In the genomic region with DNA sequence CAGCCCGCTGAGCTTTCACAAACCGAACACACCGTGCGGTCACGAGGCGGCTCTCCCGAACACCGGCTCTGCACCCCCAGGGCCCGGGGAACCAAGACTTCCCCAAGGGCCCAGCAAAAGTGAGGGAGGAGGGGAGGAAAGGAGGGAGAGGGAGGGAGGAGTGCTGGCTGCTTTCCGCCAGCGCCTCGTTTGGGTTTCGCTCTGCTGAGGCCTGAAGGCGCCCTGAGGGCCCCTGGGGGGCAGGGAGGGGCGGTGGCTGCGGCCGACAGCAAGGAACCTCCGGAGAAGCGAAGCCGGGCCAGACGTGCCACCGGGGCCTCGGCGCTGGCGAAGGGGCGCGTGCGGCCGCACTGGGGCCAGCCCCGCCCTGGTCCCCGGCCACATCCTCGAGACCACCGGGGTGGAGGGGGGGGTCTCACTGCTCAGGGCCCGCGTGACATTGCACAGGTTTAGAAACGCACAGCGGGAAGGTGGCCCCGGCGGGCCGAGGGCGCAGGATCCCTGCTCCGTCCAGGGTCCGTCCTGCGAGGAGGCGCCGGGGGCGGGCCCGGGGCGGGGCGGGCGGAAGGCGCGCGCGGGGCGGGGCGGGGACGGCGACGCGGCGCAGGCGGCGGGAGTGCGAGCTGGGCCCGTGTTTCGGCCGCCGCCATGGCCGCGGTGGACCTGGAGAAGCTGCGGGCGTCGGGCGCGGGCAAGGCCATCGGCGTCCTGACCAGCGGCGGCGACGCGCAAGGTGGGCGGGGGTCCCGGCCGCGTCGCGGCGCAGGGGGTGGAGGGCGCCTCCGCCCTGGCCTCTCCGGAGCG, we compare ENCODE assay signal across 8 cellular contexts. TPM values are rescaled to one million over a fixed set of nuclear protein-coding genes. Genes with fewer than 3 reads are reported as not detected.
DNase-seq lines count a peak whose midpoint lies in the region; ATAC-seq and TF ChIP-seq lines count a peak whose summit lies in the region.

A gene (plus strand): TSS at position 596 of the 804 bp plus-strand sequence. CDS start 53 bp downstream, at position 649.

- peaks cover 73% of the 10 kb centered on the region for H3K4me1 ChIP-seq in CD4-positive, CD25-positive, alpha-beta regulatory T cell (ENCODE audit: control insufficient read depth, insufficient read depth, low read length, poor library complexity, severe bottlenecking)
- H3K4me1 ChIP-seq in SJCRH30: peaks cover 6% of the 10 kb centered on the region; the same call in 1 of the 2 replicates
- H3K4me1 ChIP-seq in neural progenitor cell: peaks cover 23% of the 10 kb centered on the region

- ATAC-seq in CD4-positive, CD25-positive, alpha-beta regulatory T cell (ENCODE audit: low read depth in 2 of 2): peak; percentile 62 to 64
- ATAC-seq in GM19372 (IDR thresholded peaks at IDR 0.05; ENCODE audit: low read depth, unreplicated experiment) (peak; percentile 48), HG03521 (IDR thresholded peaks at IDR 0.05; ENCODE audit: unreplicated experiment) (peak; percentile 54)

- no peaks in the 10 kb centered on the region for H3K36me3 ChIP-seq in CD4-positive, CD25-positive, alpha-beta regulatory T cell (ENCODE audit: control insufficient read depth, insufficient read depth, low read length)
- H3K36me3 ChIP-seq in SJCRH30 (no peaks in the 10 kb centered on the region), neural progenitor cell (no peaks in the 10 kb centered on the region)

- peak within 1 kb of the TSS; percentile 92 to 97 (median 95) for H3K27ac Mint-ChIP-seq in CD4-positive, CD25-positive, alpha-beta regulatory T cell
- peak within 1 kb of the TSS; percentile 87 for H3K27ac Mint-ChIP-seq in activated naive CD4-positive, alpha-beta T cell treated with anti-CD3 and anti-CD28 coated beads for 36 hours
- peak within 1 kb of the TSS; percentile 53 for H3K27ac Mint-ChIP-seq in neural progenitor cell

- H3F3A ChIP-seq in neural progenitor cell (ENCODE audit: low read depth): peaks cover 20% of the 10 kb centered on the region

- peak within 1 kb of the TSS; percentile 90 to 96 (median 96) for H3K4me3 Mint-ChIP-seq in CD4-positive, CD25-positive, alpha-beta regulatory T cell
- peak within 1 kb of the TSS; percentile 78 for H3K4me3 Mint-ChIP-seq in activated naive CD4-positive, alpha-beta T cell treated with anti-CD3 and anti-CD28 coated beads for 36 hours
- H3K4me3 Mint-ChIP-seq in neural progenitor cell: peak within 1 kb of the TSS; percentile 91

- H3K36me3 Mint-ChIP-seq in CD4-positive, CD25-positive, alpha-beta regulatory T cell: no peaks in the 10 kb centered on the region
- no peaks in the 10 kb centered on the region for H3K36me3 Mint-ChIP-seq in activated naive CD4-positive, alpha-beta T cell treated with anti-CD3 and anti-CD28 coated beads for 36 hours (ENCODE audit: low read depth)
- no peaks in the 10 kb centered on the region for H3K36me3 Mint-ChIP-seq in neural progenitor cell

- H3K27me3 Mint-ChIP-seq in CD4-positive, CD25-positive, alpha-beta regulatory T cell: peaks cover 4% of the 10 kb centered on the region
- no peaks in the 10 kb centered on the region for H3K27me3 Mint-ChIP-seq in activated naive CD4-positive, alpha-beta T cell treated with anti-CD3 and anti-CD28 coated beads for 36 hours (ENCODE audit: low read depth)
- peaks cover 2% of the 10 kb centered on the region for H3K27me3 Mint-ChIP-seq in neural progenitor cell (ENCODE audit: insufficient read depth, low read depth)

- no peak for TF ChIP-seq CTCF in neural progenitor cell (IDR thresholded peaks at IDR 0.05)

- H3K27ac ChIP-seq in CD4-positive, CD25-positive, alpha-beta regulatory T cell (ENCODE audit: insufficient read depth, low read length, poor library complexity, severe bottlenecking): peak within 1 kb of the TSS; percentile 82
- H3K27ac ChIP-seq in SJCRH30 (peak within 1 kb of the TSS; percentile 20; the same call in 1 of the 2 replicates), neural progenitor cell (no peak within 1 kb of the TSS), temporal lobe (ENCODE audit: low read depth, low read length) (peak within 1 kb of the TSS; percentile 74)

- no peaks in the 10 kb centered on the region for H3K9me3 ChIP-seq in CD4-positive, CD25-positive, alpha-beta regulatory T cell (ENCODE audit: control insufficient read depth in 2 of 2, low read length in 2 of 2)
- H3K9me3 ChIP-seq in SJCRH30 (replicated peaks) (no peaks in the 10 kb centered on the region), neural progenitor cell (ENCODE audit: low read depth) (no peaks in the 10 kb centered on the region)

- peak within 1 kb of the TSS; percentile 72 for H2AFZ ChIP-seq in neural progenitor cell (replicated peaks)

- intact Hi-C loops in activated naive CD4-positive, alpha-beta T cell treated with anti-CD3 and anti-CD28 coated beads for 36 hours (cut with micrococcal nuclease): loop anchor here (1.0 to 10.0 kb wide), 5 partner anchors 40 to 287 kb away; a partner anchor contains a TSS

- H3K4me3 ChIP-seq in CD4-positive, CD25-positive, alpha-beta regulatory T cell (ENCODE audit: low read depth, low read length): peak within 1 kb of the TSS; percentile 67
- H3K4me3 ChIP-seq in SJCRH30: peak within 1 kb of the TSS; percentile 76
- H3K4me3 ChIP-seq in neural progenitor cell: peak within 1 kb of the TSS; percentile 89

- H3K9me3 Mint-ChIP-seq in CD4-positive, CD25-positive, alpha-beta regulatory T cell: peaks cover 0 to 2% (median 0%) of the 10 kb centered on the region in 7 donors
- no peaks in the 10 kb centered on the region for H3K9me3 Mint-ChIP-seq in activated naive CD4-positive, alpha-beta T cell treated with anti-CD3 and anti-CD28 coated beads for 36 hours
- H3K9me3 Mint-ChIP-seq in neural progenitor cell: no peaks in the 10 kb centered on the region

- peaks cover 4 to 63% (median 27%) of the 10 kb centered on the region in 4 donors for H3K4me1 Mint-ChIP-seq in CD4-positive, CD25-positive, alpha-beta regulatory T cell
- peaks cover 54% of the 10 kb centered on the region for H3K4me1 Mint-ChIP-seq in activated naive CD4-positive, alpha-beta T cell treated with anti-CD3 and anti-CD28 coated beads for 36 hours (ENCODE audit: low read depth)
- peaks cover 31% of the 10 kb centered on the region for H3K4me1 Mint-ChIP-seq in neural progenitor cell

- no peaks in the 10 kb centered on the region for H3K27me3 ChIP-seq in CD4-positive, CD25-positive, alpha-beta regulatory T cell (ENCODE audit: control insufficient read depth, insufficient read depth, low read length)
- H3K27me3 ChIP-seq in SJCRH30 (peaks cover 8% of the 10 kb centered on the region; the same call in 1 of the 2 replicates), neural progenitor cell (peaks cover 22% of the 10 kb centered on the region)

- CTCF ChIA-PET in activated naive CD4-positive, alpha-beta T cell treated with anti-CD3 and anti-CD28 coated beads for 36 hours (lab: Charles Lee): no interaction called here

- peak; percentile 50 to 84 (median 52) for DNase-seq in CD4-positive, CD25-positive, alpha-beta regulatory T cell
- peak; percentile 57 to 68 for DNase-seq in SJCRH30
- DNase-seq in activated naive CD4-positive, alpha-beta T cell treated with anti-CD3 and anti-CD28 coated beads for 36 hours: peak; percentile 64
- peak; percentile 43 for DNase-seq in foreskin melanocyte
- peak; percentile 81 for DNase-seq in neural progenitor cell (ENCODE audit: low spot score)

- peaks cover 43% of the 10 kb centered on the region for H4K20me1 ChIP-seq in neural progenitor cell (ENCODE audit: low read depth)

- H3K79me2 ChIP-seq in neural progenitor cell (ENCODE audit: low read depth): peaks cover 12% of the 10 kb centered on the region

- H3K4me2 ChIP-seq in neural progenitor cell: peak within 1 kb of the TSS; percentile 86

- no peak within 1 kb of the TSS for H3K9ac ChIP-seq in neural progenitor cell

RNA-seq across cellular contexts. Expression of the gene that starts here (rescaled TPM):
- total RNA-seq in CD4-positive, CD25-positive, alpha-beta regulatory T cell: 204 TPM
- polyA plus RNA-seq in CD4-positive, CD25-positive, alpha-beta regulatory T cell: 100 to 1,000 TPM; 125 to 185 (median 157) TPM
- 49.8 and 50.7 TPM in 2 replicates for total RNA-seq in SJCRH30 (2014; rRNA removed; shearing (Covaris generic))
- 100 to 1,000 TPM; 166 to 171 TPM for total RNA-seq in activated naive CD4-positive, alpha-beta T cell treated with anti-CD3 and anti-CD28 coated beads for 36 hours
- total RNA-seq in neural progenitor cell (ENCODE audit: low replicate concordance) (48.7 and 126 TPM in 2 replicates), temporal lobe (96.4 TPM)
